ENCODE assay signal across 13 cellular contexts in genomic region chr2:64738026-64738425, GRCh38.
DNase-seq lines count a peak whose midpoint lies in the region; ATAC-seq lines count a peak whose summit lies in the region.
"Had no signal": no experiment of that assay in that cellular context is flagged by ENCODE, and none has a peak within 500 bp of the region (broad histone marks: within the 10 kb centered on the region; RNA-seq: fewer than 3 reads in every experiment).

No MANE protein-coding gene starts in this region.

- peaks cover 6% of the 10 kb centered on the region for H3K36me3 Mint-ChIP-seq in activated naive CD8-positive, alpha-beta T cell treated with anti-CD3 and anti-CD28 coated beads, Interleukin-2, amount 50 U/mL, for 24 hours (ENCODE audit: low read depth)

- H3K27ac Mint-ChIP-seq in activated naive CD8-positive, alpha-beta T cell treated with anti-CD3 and anti-CD28 coated beads, Interleukin-2, amount 50 U/mL, for 24 hours, result peak overlapping the region; percentile 94

- DNase-seq in activated CD4-positive, CD25-positive, alpha-beta regulatory T cell (lab: John Stamatoyannopoulos, UW), result no peak
- no peak for DNase-seq in activated naive CD8-positive, alpha-beta T cell treated with anti-CD3 and anti-CD28 coated beads, Interleukin-2, amount 50 U/mL, for 24 hours
- DNase-seq in NK-92 treated with Interleukin-12 subunit alpha and Interleukin-12 subunit beta, amount 100 ng/mL, for 24 hours (lab: John Stamatoyannopoulos, UW), result no peak
- no peak for DNase-seq in left colon
- DNase-seq: CD8-positive, alpha-beta memory T cell; NCI-H1694; NCI-H748 treated with DMSO at 0.1 percent for 48 hours; upper lobe of left lung had no signal

- peak; percentile 66 to 67 for ATAC-seq in activated CD4-positive, CD25-positive, alpha-beta regulatory T cell treated with anti-CD3 and anti-CD28 coated beads, Interleukin-2, amount 50 U/mL, for 24 hours
- peak; percentile 68 for ATAC-seq in GM21529 (IDR thresholded peaks at IDR 0.05; ENCODE audit: unreplicated experiment)
- ATAC-seq in HG03175 (IDR thresholded peaks at IDR 0.05; ENCODE audit: unreplicated experiment), result peak; percentile 61
- ATAC-seq in activated naive CD8-positive, alpha-beta T cell treated with anti-CD3 and anti-CD28 coated beads, Interleukin-2, amount 50 U/mL, for 24 hours, result peak; percentile 89
- ATAC-seq in HG02840 (IDR thresholded peaks at IDR 0.05; ENCODE audit: low FRiP score, unreplicated experiment), result no peak
- no peak for ATAC-seq in left colon
- ATAC-seq: Right ventricle myocardium inferior had no signal

- H3K4me1 Mint-ChIP-seq in activated naive CD8-positive, alpha-beta T cell treated with anti-CD3 and anti-CD28 coated beads, Interleukin-2, amount 50 U/mL, for 24 hours, result peaks cover 37% of the 10 kb centered on the region

- H3K9me3 Mint-ChIP-seq in activated naive CD8-positive, alpha-beta T cell treated with anti-CD3 and anti-CD28 coated beads, Interleukin-2, amount 50 U/mL, for 24 hours, result no peaks in the 10 kb centered on the region
- H3K9me3 Mint-ChIP-seq: CD8-positive, alpha-beta memory T cell had no signal

- intact Hi-C loops in left colon (cut with DNase I, micrococcal nuclease), result loop anchor here in 1 of 2 donors (10.0 kb wide), 1 partner anchor 83 kb away; the partner anchor contains the start of gene SERTAD2

- peak overlapping the region; percentile 51 for H3K4me3 Mint-ChIP-seq in activated naive CD8-positive, alpha-beta T cell treated with anti-CD3 and anti-CD28 coated beads, Interleukin-2, amount 50 U/mL, for 24 hours
- H3K4me3 Mint-ChIP-seq: CD8-positive, alpha-beta memory T cell had no signal

- H3K27me3 Mint-ChIP-seq in activated naive CD8-positive, alpha-beta T cell treated with anti-CD3 and anti-CD28 coated beads, Interleukin-2, amount 50 U/mL, for 24 hours, result no peaks in the 10 kb centered on the region
- H3K27me3 Mint-ChIP-seq: CD8-positive, alpha-beta memory T cell had no signal

Comparison
In these comparisons a context has a peak if more than half of its experiments do, and no peak if none do; other contexts are left out.
1. ATAC-seq: peak in activated CD4-positive, CD25-positive, alpha-beta regulatory T cell treated with anti-CD3 and anti-CD28 coated beads, Interleukin-2, amount 50 U/mL, for 24 hours (2 of 2), GM21529 (single experiment), HG03175 (single experiment) and activated naive CD8-positive, alpha-beta T cell treated with anti-CD3 and anti-CD28 coated beads, Interleukin-2, amount 50 U/mL, for 24 hours (single experiment); none in HG02840 (single experiment) and left colon (single experiment).